ENCODE assay signal across 2 cellular contexts in the genomic region with DNA sequence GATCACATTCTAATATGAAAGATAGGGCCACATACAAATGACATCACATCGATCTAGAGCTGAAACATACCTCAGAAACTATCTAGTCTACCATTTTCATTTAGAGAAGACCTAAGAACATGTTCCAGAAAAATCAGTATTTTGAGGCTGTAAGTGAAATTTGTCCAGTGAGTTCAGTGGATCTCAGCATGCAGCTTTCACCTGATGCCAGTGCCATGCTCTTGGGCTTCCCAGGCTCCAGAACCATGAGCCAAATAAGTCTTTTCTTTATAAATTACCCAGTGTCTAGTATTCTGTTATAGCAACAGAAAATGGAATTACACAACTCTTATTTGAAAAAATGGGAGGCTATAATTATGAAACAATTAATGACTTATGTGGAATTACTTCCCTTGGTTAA.
TF ChIP-seq lines count a peak whose summit lies in the region.

No MANE protein-coding gene starts in this region.

TF ChIP-seq in HCT116, 20 proteins besides CTCF, POLR2A, EP300 and RAD21 (continued from another document):
- TF ChIP-seq ZFX (IDR thresholded peaks at IDR 0.05) (no peak), TCF7L2 (IDR thresholded peaks at IDR 0.05; ENCODE audit: borderline replicate concordance, extremely low read depth, insufficient read depth, insufficient read length) (no peak), POLR2AphosphoS5 (IDR thresholded peaks at IDR 0.05; ENCODE audit: low read depth, low read length) (no peak)
- TF ChIP-seq, protein P1, sequence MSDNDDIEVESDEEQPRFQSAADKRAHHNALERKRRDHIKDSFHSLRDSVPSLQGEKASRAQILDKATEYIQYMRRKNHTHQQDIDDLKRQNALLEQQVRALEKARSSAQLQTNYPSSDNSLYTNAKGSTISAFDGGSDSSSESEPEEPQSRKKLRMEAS (IDR thresholded peaks at IDR 0.05), result no peak

TF ChIP-seq in WTC11, 78 proteins besides CTCF, POLR2A, EP300 and RAD21 (continued from another document):
- TF ChIP-seq, protein P2, sequence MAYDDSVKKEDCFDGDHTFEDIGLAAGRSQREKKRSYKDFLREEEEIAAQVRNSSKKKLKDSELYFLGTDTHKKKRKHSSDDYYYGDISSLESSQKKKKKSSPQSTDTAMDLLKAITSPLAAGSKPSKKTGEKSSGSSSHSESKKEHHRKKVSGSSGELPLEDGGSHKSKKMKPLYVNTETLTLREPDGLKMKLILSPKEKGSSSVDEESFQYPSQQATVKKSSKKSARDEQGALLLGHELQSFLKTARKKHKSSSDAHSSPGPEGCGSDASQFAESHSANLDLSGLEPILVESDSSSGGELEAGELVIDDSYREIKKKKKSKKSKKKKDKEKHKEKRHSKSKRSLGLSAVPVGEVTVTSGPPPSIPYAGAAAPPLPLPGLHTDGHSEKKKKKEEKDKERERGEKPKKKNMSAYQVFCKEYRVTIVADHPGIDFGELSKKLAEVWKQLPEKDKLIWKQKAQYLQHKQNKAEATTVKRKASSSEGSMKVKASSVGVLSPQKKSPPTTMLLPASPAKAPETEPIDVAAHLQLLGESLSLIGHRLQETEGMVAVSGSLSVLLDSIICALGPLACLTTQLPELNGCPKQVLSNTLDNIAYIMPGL (CRISPR knock-in tag; IDR thresholded peaks at IDR 0.05), result no peak
- TF ChIP-seq NFYB (CRISPR knock-in tag; conservative IDR thresholded peaks at IDR 0.05; ENCODE audit: low read depth) (no peak), ZNF416 (CRISPR knock-in tag; IDR thresholded peaks at IDR 0.05) (no peak), JUN (CRISPR knock-in tag; IDR thresholded peaks at IDR 0.05) (no peak), MYBL2 (CRISPR knock-in tag; IDR thresholded peaks at IDR 0.05) (no peak), SMAD3 (CRISPR knock-in tag; IDR thresholded peaks at IDR 0.05; ENCODE audit: borderline replicate concordance) (no peak), ZNF263 (CRISPR knock-in tag; IDR thresholded peaks at IDR 0.05; ENCODE audit: low read depth) (no peak), GRHL2 (CRISPR knock-in tag; IDR thresholded peaks at IDR 0.05; ENCODE audit: insufficient replicate concordance, severe bottlenecking) (no peak), ESRRA (CRISPR knock-in tag; IDR thresholded peaks at IDR 0.05; ENCODE audit: borderline replicate concordance) (no peak), JAZF1 (CRISPR knock-in tag; IDR thresholded peaks at IDR 0.05) (no peak)
- TF ChIP-seq, protein P3, sequence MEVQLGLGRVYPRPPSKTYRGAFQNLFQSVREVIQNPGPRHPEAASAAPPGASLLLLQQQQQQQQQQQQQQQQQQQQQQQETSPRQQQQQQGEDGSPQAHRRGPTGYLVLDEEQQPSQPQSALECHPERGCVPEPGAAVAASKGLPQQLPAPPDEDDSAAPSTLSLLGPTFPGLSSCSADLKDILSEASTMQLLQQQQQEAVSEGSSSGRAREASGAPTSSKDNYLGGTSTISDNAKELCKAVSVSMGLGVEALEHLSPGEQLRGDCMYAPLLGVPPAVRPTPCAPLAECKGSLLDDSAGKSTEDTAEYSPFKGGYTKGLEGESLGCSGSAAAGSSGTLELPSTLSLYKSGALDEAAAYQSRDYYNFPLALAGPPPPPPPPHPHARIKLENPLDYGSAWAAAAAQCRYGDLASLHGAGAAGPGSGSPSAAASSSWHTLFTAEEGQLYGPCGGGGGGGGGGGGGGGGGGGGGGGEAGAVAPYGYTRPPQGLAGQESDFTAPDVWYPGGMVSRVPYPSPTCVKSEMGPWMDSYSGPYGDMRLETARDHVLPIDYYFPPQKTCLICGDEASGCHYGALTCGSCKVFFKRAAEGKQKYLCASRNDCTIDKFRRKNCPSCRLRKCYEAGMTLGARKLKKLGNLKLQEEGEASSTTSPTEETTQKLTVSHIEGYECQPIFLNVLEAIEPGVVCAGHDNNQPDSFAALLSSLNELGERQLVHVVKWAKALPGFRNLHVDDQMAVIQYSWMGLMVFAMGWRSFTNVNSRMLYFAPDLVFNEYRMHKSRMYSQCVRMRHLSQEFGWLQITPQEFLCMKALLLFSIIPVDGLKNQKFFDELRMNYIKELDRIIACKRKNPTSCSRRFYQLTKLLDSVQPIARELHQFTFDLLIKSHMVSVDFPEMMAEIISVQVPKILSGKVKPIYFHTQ (CRISPR knock-in tag; IDR thresholded peaks at IDR 0.05), result no peak
- TF ChIP-seq, protein P4, sequence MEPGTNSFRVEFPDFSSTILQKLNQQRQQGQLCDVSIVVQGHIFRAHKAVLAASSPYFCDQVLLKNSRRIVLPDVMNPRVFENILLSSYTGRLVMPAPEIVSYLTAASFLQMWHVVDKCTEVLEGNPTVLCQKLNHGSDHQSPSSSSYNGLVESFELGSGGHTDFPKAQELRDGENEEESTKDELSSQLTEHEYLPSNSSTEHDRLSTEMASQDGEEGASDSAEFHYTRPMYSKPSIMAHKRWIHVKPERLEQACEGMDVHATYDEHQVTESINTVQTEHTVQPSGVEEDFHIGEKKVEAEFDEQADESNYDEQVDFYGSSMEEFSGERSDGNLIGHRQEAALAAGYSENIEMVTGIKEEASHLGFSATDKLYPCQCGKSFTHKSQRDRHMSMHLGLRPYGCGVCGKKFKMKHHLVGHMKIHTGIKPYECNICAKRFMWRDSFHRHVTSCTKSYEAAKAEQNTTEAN (CRISPR knock-in tag; IDR thresholded peaks at IDR 0.05), result no peak
- TF ChIP-seq, protein P5, sequence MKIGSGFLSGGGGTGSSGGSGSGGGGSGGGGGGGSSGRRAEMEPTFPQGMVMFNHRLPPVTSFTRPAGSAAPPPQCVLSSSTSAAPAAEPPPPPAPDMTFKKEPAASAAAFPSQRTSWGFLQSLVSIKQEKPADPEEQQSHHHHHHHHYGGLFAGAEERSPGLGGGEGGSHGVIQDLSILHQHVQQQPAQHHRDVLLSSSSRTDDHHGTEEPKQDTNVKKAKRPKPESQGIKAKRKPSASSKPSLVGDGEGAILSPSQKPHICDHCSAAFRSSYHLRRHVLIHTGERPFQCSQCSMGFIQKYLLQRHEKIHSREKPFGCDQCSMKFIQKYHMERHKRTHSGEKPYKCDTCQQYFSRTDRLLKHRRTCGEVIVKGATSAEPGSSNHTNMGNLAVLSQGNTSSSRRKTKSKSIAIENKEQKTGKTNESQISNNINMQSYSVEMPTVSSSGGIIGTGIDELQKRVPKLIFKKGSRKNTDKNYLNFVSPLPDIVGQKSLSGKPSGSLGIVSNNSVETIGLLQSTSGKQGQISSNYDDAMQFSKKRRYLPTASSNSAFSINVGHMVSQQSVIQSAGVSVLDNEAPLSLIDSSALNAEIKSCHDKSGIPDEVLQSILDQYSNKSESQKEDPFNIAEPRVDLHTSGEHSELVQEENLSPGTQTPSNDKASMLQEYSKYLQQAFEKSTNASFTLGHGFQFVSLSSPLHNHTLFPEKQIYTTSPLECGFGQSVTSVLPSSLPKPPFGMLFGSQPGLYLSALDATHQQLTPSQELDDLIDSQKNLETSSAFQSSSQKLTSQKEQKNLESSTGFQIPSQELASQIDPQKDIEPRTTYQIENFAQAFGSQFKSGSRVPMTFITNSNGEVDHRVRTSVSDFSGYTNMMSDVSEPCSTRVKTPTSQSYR (CRISPR knock-in tag; IDR thresholded peaks at IDR 0.05), result no peak
- TF ChIP-seq, protein P6, sequence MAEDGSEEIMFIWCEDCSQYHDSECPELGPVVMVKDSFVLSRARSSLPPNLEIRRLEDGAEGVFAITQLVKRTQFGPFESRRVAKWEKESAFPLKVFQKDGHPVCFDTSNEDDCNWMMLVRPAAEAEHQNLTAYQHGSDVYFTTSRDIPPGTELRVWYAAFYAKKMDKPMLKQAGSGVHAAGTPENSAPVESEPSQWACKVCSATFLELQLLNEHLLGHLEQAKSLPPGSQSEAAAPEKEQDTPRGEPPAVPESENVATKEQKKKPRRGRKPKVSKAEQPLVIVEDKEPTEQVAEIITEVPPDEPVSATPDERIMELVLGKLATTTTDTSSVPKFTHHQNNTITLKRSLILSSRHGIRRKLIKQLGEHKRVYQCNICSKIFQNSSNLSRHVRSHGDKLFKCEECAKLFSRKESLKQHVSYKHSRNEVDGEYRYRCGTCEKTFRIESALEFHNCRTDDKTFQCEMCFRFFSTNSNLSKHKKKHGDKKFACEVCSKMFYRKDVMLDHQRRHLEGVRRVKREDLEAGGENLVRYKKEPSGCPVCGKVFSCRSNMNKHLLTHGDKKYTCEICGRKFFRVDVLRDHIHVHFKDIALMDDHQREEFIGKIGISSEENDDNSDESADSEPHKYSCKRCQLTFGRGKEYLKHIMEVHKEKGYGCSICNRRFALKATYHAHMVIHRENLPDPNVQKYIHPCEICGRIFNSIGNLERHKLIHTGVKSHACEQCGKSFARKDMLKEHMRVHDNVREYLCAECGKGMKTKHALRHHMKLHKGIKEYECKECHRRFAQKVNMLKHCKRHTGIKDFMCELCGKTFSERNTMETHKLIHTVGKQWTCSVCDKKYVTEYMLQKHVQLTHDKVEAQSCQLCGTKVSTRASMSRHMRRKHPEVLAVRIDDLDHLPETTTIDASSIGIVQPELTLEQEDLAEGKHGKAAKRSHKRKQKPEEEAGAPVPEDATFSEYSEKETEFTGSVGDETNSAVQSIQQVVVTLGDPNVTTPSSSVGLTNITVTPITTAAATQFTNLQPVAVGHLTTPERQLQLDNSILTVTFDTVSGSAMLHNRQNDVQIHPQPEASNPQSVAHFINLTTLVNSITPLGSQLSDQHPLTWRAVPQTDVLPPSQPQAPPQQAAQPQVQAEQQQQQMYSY (CRISPR knock-in tag; IDR thresholded peaks at IDR 0.05), result no peak
- TF ChIP-seq, protein P7, sequence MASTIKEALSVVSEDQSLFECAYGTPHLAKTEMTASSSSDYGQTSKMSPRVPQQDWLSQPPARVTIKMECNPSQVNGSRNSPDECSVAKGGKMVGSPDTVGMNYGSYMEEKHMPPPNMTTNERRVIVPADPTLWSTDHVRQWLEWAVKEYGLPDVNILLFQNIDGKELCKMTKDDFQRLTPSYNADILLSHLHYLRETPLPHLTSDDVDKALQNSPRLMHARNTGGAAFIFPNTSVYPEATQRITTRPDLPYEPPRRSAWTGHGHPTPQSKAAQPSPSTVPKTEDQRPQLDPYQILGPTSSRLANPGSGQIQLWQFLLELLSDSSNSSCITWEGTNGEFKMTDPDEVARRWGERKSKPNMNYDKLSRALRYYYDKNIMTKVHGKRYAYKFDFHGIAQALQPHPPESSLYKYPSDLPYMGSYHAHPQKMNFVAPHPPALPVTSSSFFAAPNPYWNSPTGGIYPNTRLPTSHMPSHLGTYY (CRISPR knock-in tag; IDR thresholded peaks at IDR 0.05), result no peak
- TF ChIP-seq, protein P8, sequence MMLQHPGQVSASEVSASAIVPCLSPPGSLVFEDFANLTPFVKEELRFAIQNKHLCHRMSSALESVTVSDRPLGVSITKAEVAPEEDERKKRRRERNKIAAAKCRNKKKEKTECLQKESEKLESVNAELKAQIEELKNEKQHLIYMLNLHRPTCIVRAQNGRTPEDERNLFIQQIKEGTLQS (CRISPR knock-in tag; conservative IDR thresholded peaks at IDR 0.05), result no peak
- TF ChIP-seq, protein P9, sequence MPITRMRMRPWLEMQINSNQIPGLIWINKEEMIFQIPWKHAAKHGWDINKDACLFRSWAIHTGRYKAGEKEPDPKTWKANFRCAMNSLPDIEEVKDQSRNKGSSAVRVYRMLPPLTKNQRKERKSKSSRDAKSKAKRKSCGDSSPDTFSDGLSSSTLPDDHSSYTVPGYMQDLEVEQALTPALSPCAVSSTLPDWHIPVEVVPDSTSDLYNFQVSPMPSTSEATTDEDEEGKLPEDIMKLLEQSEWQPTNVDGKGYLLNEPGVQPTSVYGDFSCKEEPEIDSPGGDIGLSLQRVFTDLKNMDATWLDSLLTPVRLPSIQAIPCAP (CRISPR knock-in tag; IDR thresholded peaks at IDR 0.05), result no peak
